In genomic region chr2:237874585-237875161, GRCh38 we compare ENCODE assay signal across 10 cellular contexts. TPM values are rescaled to one million over a fixed set of nuclear protein-coding genes. Genes with fewer than 3 reads are reported as not detected.
DNase-seq lines count a peak whose midpoint lies in the region; ATAC-seq and TF ChIP-seq lines count a peak whose summit lies in the region.
"Had no signal": no experiment of that assay in that cellular context is flagged by ENCODE, and none has a peak within 500 bp of the region (broad histone marks: within the 10 kb centered on the region; RNA-seq: fewer than 3 reads in every experiment).

No MANE protein-coding gene starts in this region.

- H3K9me3 ChIP-seq in sigmoid colon (no peaks in the 10 kb centered on the region), Caco-2 (no peaks in the 10 kb centered on the region), H9 (ENCODE audit: control insufficient read depth, low read depth, low read length) (no peaks in the 10 kb centered on the region)

- CTCF ChIA-PET in Caco-2 (lab: Charles Lee) = no interaction called here

- no peak overlapping the region for H2BK120ac ChIP-seq in H9 (ENCODE audit: low read depth, low read length, poor library complexity, severe bottlenecking)

- no peak overlapping the region for H3K23ac ChIP-seq in H9 (ENCODE audit: insufficient read length, low read depth, low read length)

- no peak overlapping the region for H2AK5ac ChIP-seq in H9 (ENCODE audit: insufficient read length, low read length)

- no peak overlapping the region for H2BK12ac ChIP-seq in H9 (ENCODE audit: insufficient read length, low read depth, low read length)

- H3K36me3 Mint-ChIP-seq in Caco-2 (ENCODE audit: insufficient read depth, unreplicated experiment) (no peaks in the 10 kb centered on the region), H9 (ENCODE audit: insufficient read depth in 1 of 3, low read depth in 3 of 3) (no peaks in the 10 kb centered on the region; a peak in 1 of 7 replicates)

- no peak overlapping the region for H4K91ac ChIP-seq in H9 (ENCODE audit: insufficient read length, low read depth, low read length)

- no peak overlapping the region for H3K14ac ChIP-seq in H9 (ENCODE audit: insufficient read depth, low read length)

- H3K4me3 ChIP-seq in fibroblast of mammary gland (ENCODE audit: control insufficient read depth, low read depth, low read length) (no peak overlapping the region), sigmoid colon (peak overlapping the region in 1 of 4 donors; percentile 7), Caco-2 (ENCODE audit: low read depth, low read length) (no peak overlapping the region)

- no peak for ATAC-seq in HG02798 (IDR thresholded peaks at IDR 0.05; ENCODE audit: poor library complexity, unreplicated experiment)

- no peaks in the 10 kb centered on the region for H3K27me3 ChIP-seq in sigmoid colon
- H3K27me3 ChIP-seq in Caco-2 (replicated peaks; ENCODE audit: control insufficient read depth, insufficient read depth, low read length) = no peaks in the 10 kb centered on the region
- H3K27me3 ChIP-seq in H9 (ENCODE audit: insufficient read depth, low read length) = no peaks in the 10 kb centered on the region

- no peaks in the 10 kb centered on the region for H3K79me1 ChIP-seq in H9 (ENCODE audit: insufficient read depth, low read depth, low read length, poor library complexity, severe bottlenecking)

- H3K4me1 Mint-ChIP-seq in Caco-2 (ENCODE audit: low read depth, unreplicated experiment) (no peaks in the 10 kb centered on the region), H9 (peaks cover 8 to 9% of the 10 kb centered on the region in 2 experiments)

- no peak overlapping the region for H3K27ac Mint-ChIP-seq in Caco-2 (ENCODE audit: unreplicated experiment)
- no peak overlapping the region for H3K27ac Mint-ChIP-seq in H9
- H3K27ac Mint-ChIP-seq: activated naive CD4-positive, alpha-beta T cell treated with anti-CD3 and anti-CD28 coated beads, Interleukin-2, amount 10 ng/mL, durations not matched to agents 7 days and 5 days had no signal

- H3K79me2 ChIP-seq in H9 (ENCODE audit: insufficient read depth, low read length) = no peaks in the 10 kb centered on the region

- H4K5ac ChIP-seq in H9 (ENCODE audit: insufficient read length, low read depth, low read length) = no peak overlapping the region

- no peak for TF ChIP-seq CTCF in fibroblast of mammary gland (conservative IDR thresholded peaks at IDR 0.05; ENCODE audit: control insufficient read depth, insufficient read depth, low read depth, low read length)
- TF ChIP-seq CTCF in sigmoid colon (IDR thresholded peaks at IDR 0.05) = no peak
- TF ChIP-seq CTCF in Caco-2 (IDR thresholded peaks at IDR 0.05; ENCODE audit: insufficient read depth in 1 of 2, low read depth in 1 of 2, low read length in 1 of 2, severe bottlenecking in 1 of 2, unreplicated experiment in 1 of 2) = no peak
- TF ChIP-seq CTCF in H9 (conservative IDR thresholded peaks at IDR 0.05) = no peak

- TF ChIP-seq POLR2A in sigmoid colon (IDR thresholded peaks at IDR 0.05) = no peak

- H3K18ac ChIP-seq in H9 (ENCODE audit: insufficient read length, low read depth, low read length) = no peak overlapping the region

- H3K27ac ChIP-seq in sigmoid colon = peak overlapping the region; percentile 91 to 97 (median 96)
- no peak overlapping the region for H3K27ac ChIP-seq in H9 (ENCODE audit: insufficient read length, low read depth, low read length)

- DNase-seq in Daoy (ENCODE audit: low read depth) = peak; percentile 83
- peak; percentile 90 for DNase-seq in RPMI7951 (ENCODE audit: low read depth)
- DNase-seq in fibroblast of mammary gland (ENCODE audit: low read depth) = peak; percentile 75
- peak; percentile 82 for DNase-seq in sigmoid colon
- DNase-seq in NCI-H345 treated with DMSO at 0.1 percent for 48 hours (lab: John Stamatoyannopoulos, UW; ENCODE audit: unreplicated experiment) = no peak
- no peak for DNase-seq in Caco-2
- no peak for DNase-seq in H9
- DNase-seq: activated naive CD4-positive, alpha-beta T cell treated with anti-CD3 and anti-CD28 coated beads, Interleukin-2, amount 10 ng/mL, durations not matched to agents 7 days and 5 days had no signal

- H3K9me3 Mint-ChIP-seq in Caco-2 (ENCODE audit: unreplicated experiment) (no peaks in the 10 kb centered on the region), H9 (no peaks in the 10 kb centered on the region)
- H3K9me3 Mint-ChIP-seq: activated naive CD4-positive, alpha-beta T cell treated with anti-CD3 and anti-CD28 coated beads, Interleukin-2, amount 10 ng/mL, durations not matched to agents 7 days and 5 days had no signal

- TF ChIP-seq EP300 in sigmoid colon (IDR thresholded peaks at IDR 0.05) = no peak

- intact Hi-C loops in sigmoid colon (cut with DNase I) (no loop called here), Caco-2 (cut with micrococcal nuclease; ENCODE audit: unreplicated experiment) (no loop called here)

- 85 to 90% methylated on average over 7 of the region's 7 CpGs for WGBS in sigmoid colon, 2 donors
- no CpG with 5 or more reads among the region's 7 CpGs for WGBS in H9 (ENCODE audit: extremely low coverage, insufficient read length, low lambda C conversion rate)

- no peak overlapping the region for H2AFZ ChIP-seq in H9 (ENCODE audit: low read length)

- H3K4me1 ChIP-seq in sigmoid colon (peaks cover 0 to 100% (median 96%) of the 10 kb centered on the region in 4 donors), Caco-2 (no peaks in the 10 kb centered on the region), H9 (ENCODE audit: insufficient read depth, low read length) (no peaks in the 10 kb centered on the region; the same call in 1 of the 2 replicates)

- H3K4ac ChIP-seq in H9 (ENCODE audit: low read depth, low read length) = no peak overlapping the region

- no peaks in the 10 kb centered on the region for H3K23me2 ChIP-seq in H9 (ENCODE audit: insufficient read length, low read depth, low read length, poor library complexity, severe bottlenecking)

- H3T11ph ChIP-seq in H9 (ENCODE audit: low read length) = no peak overlapping the region

- no peak overlapping the region for H3K4me2 ChIP-seq in H9 (ENCODE audit: insufficient read depth, insufficient read length, low read length)

- POLR2A ChIA-PET in Caco-2 (lab: Charles Lee) = no interaction called here

- no peak overlapping the region for H2BK20ac ChIP-seq in H9 (ENCODE audit: low read depth, low read length, poor library complexity, severe bottlenecking)

- H3K4me3 Mint-ChIP-seq in Caco-2 (ENCODE audit: unreplicated experiment) (no peak overlapping the region), H9 (no peak overlapping the region)
- H3K4me3 Mint-ChIP-seq: activated naive CD4-positive, alpha-beta T cell treated with anti-CD3 and anti-CD28 coated beads, Interleukin-2, amount 10 ng/mL, durations not matched to agents 7 days and 5 days had no signal

- H2BK15ac ChIP-seq in H9 (ENCODE audit: low read depth, low read length) = no peak overlapping the region

- H4K8ac ChIP-seq in H9 (replicated peaks; ENCODE audit: insufficient read length, low read depth, low read length) = no peak overlapping the region

- H3K56ac ChIP-seq in H9 (ENCODE audit: insufficient read length, low read depth, low read length) = no peak overlapping the region

- BruUV-seq in Caco-2 (replicated peaks; lab: Mats Ljungman, UMichigan) = no TSS peak

- H2BK5ac ChIP-seq in H9 (ENCODE audit: insufficient read length, low read length) = no peak overlapping the region

- H3K36me3 ChIP-seq in sigmoid colon (peaks cover 0 to 15% (median 3%) of the 10 kb centered on the region in 4 donors), Caco-2 (ENCODE audit: control insufficient read depth, insufficient read depth, low read length) (no peaks in the 10 kb centered on the region)

- H3K9ac ChIP-seq in H9 (ENCODE audit: extremely low read depth, insufficient read length, low read length) = no peak overlapping the region

- no peaks in the 10 kb centered on the region for H4K20me1 ChIP-seq in H9 (ENCODE audit: control insufficient read depth, insufficient read depth, insufficient read length)

- no peaks in the 10 kb centered on the region for H3K27me3 Mint-ChIP-seq in Caco-2 (ENCODE audit: insufficient read depth, unreplicated experiment)
- H3K27me3 Mint-ChIP-seq in H9 (ENCODE audit: low read depth) = peaks cover 2% of the 10 kb centered on the region

RNA-seq across cellular contexts. Expression of gene RAMP1, which starts 15.2 kb away (rescaled TPM):
- 12.9 and 13.4 TPM in 2 replicates for total RNA-seq in Daoy (2014; rRNA removed; shearing (Covaris generic))
- total RNA-seq in RPMI7951 (2014; rRNA removed; shearing (Covaris generic)) = 6.2 and 18.6 TPM in 2 replicates
- total RNA-seq in sigmoid colon (100 to 1,000 TPM; 324 to 788 (median 447) TPM), Caco-2 (2022) (1.6 and 2.2 TPM in 2 replicates), H9 (2021) (0.63 and 0.75 TPM in 2 replicates)
- 10 to 100 TPM in 2 of 3 donors, not detected in 1; 13.2 to 50.1 TPM for polyA plus RNA-seq in sigmoid colon
- total RNA-seq: endothelial cell of umbilical vein had no signal

Comparison
In these comparisons a context has a peak if more than half of its experiments do, and no peak if none do; other contexts are left out.
1. DNase-seq: peak in Daoy (single experiment), RPMI7951 (single experiment), fibroblast of mammary gland (single experiment) and sigmoid colon (single experiment); none in NCI-H345 treated with DMSO at 0.1 percent for 48 hours (single experiment), Caco-2 (0 of 2) and H9 (single experiment).
2. RNA of gene RAMP1, which starts 15.2 kb away (total RNA-seq): 324 to 788 TPM in sigmoid colon; 12.9 to 13.4 TPM in Daoy, 6.2 to 18.6 TPM in RPMI7951, 1.6 to 2.2 TPM in Caco-2 and 0.63 to 0.75 TPM in H9; every median in the first group is over 10 times any median in the second.